Comparison of ENCODE assay signal across 1 cellular context in genomic region chr14:105687171-105688022, GRCh38.
TF ChIP-seq lines count a peak whose summit lies in the region.

No MANE protein-coding gene starts in this region.

TF ChIP-seq in HEK293, 187 proteins besides CTCF, POLR2A, EP300 and RAD21 (continued from another document):
- peak; percentile 90 for TF ChIP-seq SCRT1 (tag by site-specific recombination; IDR thresholded peaks at IDR 0.05; ENCODE audit: borderline replicate concordance)
TF ChIP-seq in HEK293: peak in this region for 4; not testable (repeated sequence) for 183.
